In genomic region chr12:27277846-27278260, GRCh38 we compare ENCODE assay signal across 8 cellular contexts. TPM values are rescaled to one million over a fixed set of nuclear protein-coding genes. Genes with fewer than 3 reads are reported as not detected.
DNase-seq lines count a peak whose midpoint lies in the region; ATAC-seq and TF ChIP-seq lines count a peak whose summit lies in the region.

No MANE protein-coding gene starts in this region.

- no peak overlapping the region for H3K4me3 ChIP-seq in fibroblast of villous mesenchyme (ENCODE audit: low read depth, low read length)

- ATAC-seq in activated naive CD4-positive, alpha-beta T cell treated with anti-CD3 and anti-CD28 coated beads, Interleukin-2, amount 50 U/mL, for 72 hours = peak; percentile 94 to 98
- ATAC-seq in HG02623 (IDR thresholded peaks at IDR 0.05; ENCODE audit: unreplicated experiment) = peak; percentile 84
- ATAC-seq in stimulated activated memory B cell treated with anti-CD40 and anti-IgM and Interleukin-4, amounts not matched to agents 10 μg/mL and 1 μg/mL and 100 μg/mL, for 72 hours = peak; percentile 87

- no peaks in the 10 kb centered on the region for H3K9me3 Mint-ChIP-seq in activated naive CD4-positive, alpha-beta T cell treated with anti-CD3 and anti-CD28 coated beads, Interleukin-2, amount 50 U/mL, for 72 hours
- no peaks in the 10 kb centered on the region for H3K9me3 Mint-ChIP-seq in stimulated activated memory B cell treated with anti-CD40 and anti-IgM and Interleukin-4, amounts not matched to agents 10 μg/mL and 1 μg/mL and 100 μg/mL, for 72 hours

- no peak overlapping the region for H3K4me3 Mint-ChIP-seq in stimulated activated memory B cell treated with anti-CD40 and anti-IgM and Interleukin-4, amounts not matched to agents 10 μg/mL and 1 μg/mL and 100 μg/mL, for 72 hours

- peak in 1 of 2 donors; percentile 8 for DNase-seq in activated naive CD4-positive, alpha-beta T cell treated with anti-CD3 and anti-CD28 coated beads, Interleukin-2, amount 50 U/mL, for 72 hours (ENCODE audit: low spot score in 2 of 2)
- DNase-seq in activated naive CD4-positive, alpha-beta T cell (lab: John Stamatoyannopoulos, UW) = no peak
- DNase-seq in NCI-H82 treated with DMSO at 0.1 percent for 48 hours (lab: John Stamatoyannopoulos, UW; ENCODE audit: unreplicated experiment) (peak; percentile 38), fibroblast of villous mesenchyme (ENCODE audit: low read depth) (peak; percentile 98), MV-4-11 (lab: John Stamatoyannopoulos, UW) (no peak), inferior parietal cortex (ENCODE audit: extremely low spot score) (no peak)

- H3K36me3 Mint-ChIP-seq in activated naive CD4-positive, alpha-beta T cell treated with anti-CD3 and anti-CD28 coated beads, Interleukin-2, amount 50 U/mL, for 72 hours = no peaks in the 10 kb centered on the region
- H3K36me3 Mint-ChIP-seq in stimulated activated memory B cell treated with anti-CD40 and anti-IgM and Interleukin-4, amounts not matched to agents 10 μg/mL and 1 μg/mL and 100 μg/mL, for 72 hours = peaks cover 13% of the 10 kb centered on the region

- no peak overlapping the region for H3K27ac Mint-ChIP-seq in activated naive CD4-positive, alpha-beta T cell treated with anti-CD3 and anti-CD28 coated beads, Interleukin-2, amount 50 U/mL, for 72 hours
- H3K27ac Mint-ChIP-seq in stimulated activated memory B cell treated with anti-CD40 and anti-IgM and Interleukin-4, amounts not matched to agents 10 μg/mL and 1 μg/mL and 100 μg/mL, for 72 hours = no peak overlapping the region

- peaks cover 31% of the 10 kb centered on the region for H3K4me1 Mint-ChIP-seq in stimulated activated memory B cell treated with anti-CD40 and anti-IgM and Interleukin-4, amounts not matched to agents 10 μg/mL and 1 μg/mL and 100 μg/mL, for 72 hours

- no peak for TF ChIP-seq CTCF in fibroblast of villous mesenchyme (IDR thresholded peaks at IDR 0.05; ENCODE audit: insufficient read depth, low read depth, low read length)

- H3K27me3 Mint-ChIP-seq in stimulated activated memory B cell treated with anti-CD40 and anti-IgM and Interleukin-4, amounts not matched to agents 10 μg/mL and 1 μg/mL and 100 μg/mL, for 72 hours = no peaks in the 10 kb centered on the region

RNA-seq across cellular contexts. Expression of gene STK38L, which starts 33.8 kb away (rescaled TPM):
- 10 to 100 TPM; 28.0 to 29.4 TPM for total RNA-seq in activated naive CD4-positive, alpha-beta T cell treated with anti-CD3 and anti-CD28 coated beads, Interleukin-2, amount 50 U/mL, for 72 hours
- total RNA-seq in fibroblast of villous mesenchyme = 38.9 and 57.7 TPM in 2 replicates

RNA-seq across cellular contexts. Expression of gene BMAL2, which starts 54.8 kb away (rescaled TPM):
- 10 to 100 TPM in 1 of 2 donors, 1 to 10 TPM in 1; 7.4 to 14.5 TPM for total RNA-seq in activated naive CD4-positive, alpha-beta T cell treated with anti-CD3 and anti-CD28 coated beads, Interleukin-2, amount 50 U/mL, for 72 hours
- total RNA-seq in fibroblast of villous mesenchyme = 20.0 and 21.6 TPM in 2 replicates

Comparison
In these comparisons a context has a peak if more than half of its experiments do, and no peak if none do; other contexts are left out.
1. DNase-seq: peak in NCI-H82 treated with DMSO at 0.1 percent for 48 hours (single experiment) and fibroblast of villous mesenchyme (single experiment); none in activated naive CD4-positive, alpha-beta T cell (0 of 4), MV-4-11 (single experiment) and inferior parietal cortex (single experiment).
2. Peak in every context shown above with its lines, with median percentiles within 50 percentile points of each other: ATAC-seq.